In genomic region chr11:118621071-118621815, GRCh38 we compare ENCODE assay signal across 9 cellular contexts. TPM values are rescaled to one million over a fixed set of nuclear protein-coding genes. Genes with fewer than 3 reads are reported as not detected.
A peak's percentile ranks its signal among the peaks of the same experiment; 100 is the strongest.
DNase-seq lines count a peak whose midpoint lies in the region; ATAC-seq and TF ChIP-seq lines count a peak whose summit lies in the region.
"Had no signal": no experiment of that assay in that cellular context is flagged by ENCODE, and none has a peak within 500 bp of the region (broad histone marks: within the 10 kb centered on the region; RNA-seq: fewer than 3 reads in every experiment).

No MANE protein-coding gene starts in this region.

- TF ChIP-seq CTCF in VCaP (conservative IDR thresholded peaks at IDR 0.05) (no peak), lower leg skin (IDR thresholded peaks at IDR 0.05) (no peak)

- no peaks in the 10 kb centered on the region for H3K9me3 Mint-ChIP-seq in stimulated activated memory B cell treated with anti-CD40 and anti-IgM and Interleukin-4, amounts not matched to agents 10 μg/mL and 1 μg/mL and 100 μg/mL, for 72 hours

- WGBS in lower leg skin, 2 donors, result 3 to 6% methylated on average over 33 to 38 of the region's 38 CpGs

- ATAC-seq in stimulated activated memory B cell treated with anti-CD40 and anti-IgM and Interleukin-4, amounts not matched to agents 10 μg/mL and 1 μg/mL and 100 μg/mL, for 72 hours, result peak; percentile 52

- H3K27ac Mint-ChIP-seq in stimulated activated memory B cell treated with anti-CD40 and anti-IgM and Interleukin-4, amounts not matched to agents 10 μg/mL and 1 μg/mL and 100 μg/mL, for 72 hours, result no peak overlapping the region

- peaks cover 9% of the 10 kb centered on the region for H3K36me3 Mint-ChIP-seq in stimulated activated memory B cell treated with anti-CD40 and anti-IgM and Interleukin-4, amounts not matched to agents 10 μg/mL and 1 μg/mL and 100 μg/mL, for 72 hours

- H3K4me1 ChIP-seq in endocrine pancreas (ENCODE audit: control insufficient read depth, insufficient read depth, low read length), result no peaks in the 10 kb centered on the region

- peaks cover 57% of the 10 kb centered on the region for H3K27me3 Mint-ChIP-seq in stimulated activated memory B cell treated with anti-CD40 and anti-IgM and Interleukin-4, amounts not matched to agents 10 μg/mL and 1 μg/mL and 100 μg/mL, for 72 hours

- peak overlapping the region; percentile 60 for H3K9ac ChIP-seq in endocrine pancreas (ENCODE audit: control insufficient read depth, insufficient read depth, low read length)

- H3K27ac ChIP-seq in VCaP, result peak overlapping the region; percentile 78
- H3K27ac ChIP-seq: neutrophil had no signal

- no peaks in the 10 kb centered on the region for H3K36me3 ChIP-seq in endocrine pancreas (ENCODE audit: control insufficient read depth, insufficient read depth, low read length)
- H3K36me3 ChIP-seq: neutrophil had no signal

- H3K27me3 ChIP-seq in endocrine pancreas (ENCODE audit: control insufficient read depth, insufficient read depth, low read length), result no peaks in the 10 kb centered on the region

- TF ChIP-seq POLR2A in lower leg skin (IDR thresholded peaks at IDR 0.05), result no peak

- intact Hi-C loops in lower leg skin (cut with DNase I; ENCODE audit: low total_unique reads), result no loop called here

- peak; percentile 71 for DNase-seq in activated CD8-positive, alpha-beta memory T cell treated with anti-CD3 and anti-CD28 coated beads for 24 hours
- no peak for DNase-seq in activated CD8-positive, alpha-beta memory T cell treated with anti-CD3 and anti-CD28 coated beads, Interleukin-2, amount 50 U/mL, for 4 hours
- DNase-seq in NCI-H2171 (lab: John Stamatoyannopoulos, UW), result peak; percentile 33
- peak; percentile 81 to 97 for DNase-seq in lower leg skin (ENCODE audit: low spot score in 2 of 2)
- DNase-seq in NCI-H446 (lab: John Stamatoyannopoulos, UW), result no peak

- H3K4me3 Mint-ChIP-seq in stimulated activated memory B cell treated with anti-CD40 and anti-IgM and Interleukin-4, amounts not matched to agents 10 μg/mL and 1 μg/mL and 100 μg/mL, for 72 hours, result peak overlapping the region; percentile 72

- peak overlapping the region; percentile 38 for H3K4me3 ChIP-seq in endocrine pancreas (ENCODE audit: control insufficient read depth, insufficient read depth, low read length)
- H3K4me3 ChIP-seq in lower leg skin (ENCODE audit: low read depth, poor library complexity, severe bottlenecking), result no peak overlapping the region

- peaks cover 9% of the 10 kb centered on the region for H3K4me1 Mint-ChIP-seq in stimulated activated memory B cell treated with anti-CD40 and anti-IgM and Interleukin-4, amounts not matched to agents 10 μg/mL and 1 μg/mL and 100 μg/mL, for 72 hours

- H3K9me3 ChIP-seq in endocrine pancreas (ENCODE audit: control insufficient read depth, low read length), result no peaks in the 10 kb centered on the region
- H3K9me3 ChIP-seq: neutrophil had no signal

RNA-seq across cellular contexts. Expression of gene PHLDB1, which starts 13.8 kb away (rescaled TPM):
- total RNA-seq in lower leg skin, result 10 to 100 TPM; 51.9 to 77.4 (median 70.2) TPM

RNA-seq across cellular contexts. Expression of gene ARCN1, which starts 49.0 kb away (rescaled TPM):
- 10 to 100 TPM; 61.4 to 81.2 (median 70.7) TPM for total RNA-seq in lower leg skin

RNA-seq across cellular contexts. Expression of gene IFT46, which starts 55.5 kb away (rescaled TPM):
- 10 to 100 TPM; 14.7 to 20.1 (median 16.1) TPM for total RNA-seq in lower leg skin

RNA-seq across cellular contexts. Expression of gene TREH, which starts 58.2 kb away (rescaled TPM):
- total RNA-seq in lower leg skin, result not detected

Comparison
In these comparisons a context has a peak if more than half of its experiments do, and no peak if none do; other contexts are left out.
1. DNase-seq: peak in activated CD8-positive, alpha-beta memory T cell treated with anti-CD3 and anti-CD28 coated beads for 24 hours (single experiment), NCI-H2171 (single experiment) and lower leg skin (2 of 2); none in activated CD8-positive, alpha-beta memory T cell treated with anti-CD3 and anti-CD28 coated beads, Interleukin-2, amount 50 U/mL, for 4 hours (single experiment) and NCI-H446 (0 of 2).